ENCODE assay signal across 37 cellular contexts in genomic region chr2:19659375-19659774, GRCh38.
"Had no signal": no experiment of that assay in that cellular context is flagged by ENCODE, and none has a peak within 500 bp of the region (broad histone marks: within the 10 kb centered on the region; RNA-seq: fewer than 3 reads in every experiment).

No MANE protein-coding gene starts in this region.

- H3K27me3 Mint-ChIP-seq: activated CD8-positive, alpha-beta T cell treated with anti-CD3 and anti-CD28 coated beads for 36 hours; dendritic cell treated with granulocyte-macrophage colony-stimulating factor and Interleukin-4, amounts not matched to agents 40 ng/mL and 50 ng/mL, for 4 days had no signal

- H3K4me3 Mint-ChIP-seq: activated B cell treated with CpG ODN at 0.5 μM for 24 hours; activated CD8-positive, alpha-beta T cell treated with anti-CD3 and anti-CD28 coated beads for 36 hours; activated naive CD4-positive, alpha-beta T cell treated with anti-CD3 and anti-CD28 coated beads for 36 hours; activated naive CD4-positive, alpha-beta T cell treated with anti-CD3 and anti-CD28 coated beads, Interleukin-2, amount 50 U/mL, for 24 hours; activated naive CD8-positive, alpha-beta T cell treated with anti-CD3 and anti-CD28 coated beads for 36 hours; activated naive CD8-positive, alpha-beta T cell treated with anti-CD3 and anti-CD28 coated beads, Interleukin-2, amount 50 U/mL, for 24 hours; activated T-helper 1 cell treated with anti-CD3 and anti-CD28 coated beads, Interleukin-12 subunit alpha, Interleukin-12 subunit beta, Interleukin-2, Interleukin-4 antibody, amounts not matched to agents 30 ng/mL and 10 ng/mL and 1 ng/mL, durations not matched to agents 14 hours and 24 hours and 36 hours; dendritic cell treated with granulocyte-macrophage colony-stimulating factor and Interleukin-4, amounts not matched to agents 40 ng/mL and 50 ng/mL, for 4 days; T-helper 17 cell; T-helper 2 cell treated with Interferon-gamma antibody and Interleukin-4, amounts not matched to agents 5 μg/mL and 100 μg/mL, for 36 hours had no signal

- H3K9me3 Mint-ChIP-seq: activated B cell treated with CpG ODN at 0.5 μM for 24 hours; activated CD8-positive, alpha-beta T cell treated with anti-CD3 and anti-CD28 coated beads for 36 hours; activated naive CD4-positive, alpha-beta T cell treated with anti-CD3 and anti-CD28 coated beads for 36 hours; activated naive CD4-positive, alpha-beta T cell treated with anti-CD3 and anti-CD28 coated beads, Interleukin-2, amount 50 U/mL, for 24 hours; activated naive CD8-positive, alpha-beta T cell treated with anti-CD3 and anti-CD28 coated beads for 36 hours; activated naive CD8-positive, alpha-beta T cell treated with anti-CD3 and anti-CD28 coated beads, Interleukin-2, amount 50 U/mL, for 24 hours; activated T-helper 1 cell treated with anti-CD3 and anti-CD28 coated beads, Interleukin-12 subunit alpha, Interleukin-12 subunit beta, Interleukin-2, Interleukin-4 antibody, amounts not matched to agents 30 ng/mL and 10 ng/mL and 1 ng/mL, durations not matched to agents 14 hours and 24 hours and 36 hours; activated T-helper 2 cell treated with anti-CD3 and anti-CD28 coated beads, Interferon-gamma antibody, Interleukin-2, Interleukin-4, amounts not matched to agents 10 μg/mL and 5 μg/mL and 100 μg/mL, durations not matched to agents 14 hours and 24 hours and 36 hours; T-helper 2 cell treated with Interferon-gamma antibody and Interleukin-4, amounts not matched to agents 5 μg/mL and 100 μg/mL, for 36 hours had no signal

- H3K27ac ChIP-seq: adrenal gland, body of pancreas, breast epithelium, cardiac muscle cell, colonic mucosa, dorsolateral prefrontal cortex, esophagus muscularis mucosa, gastroesophageal sphincter, heart right ventricle, WERI-Rb-1 had no signal

- H3K4me3 ChIP-seq: adrenal gland, body of pancreas, breast epithelium, cardiac muscle cell, colonic mucosa, dorsolateral prefrontal cortex, esophagus muscularis mucosa, gastroesophageal sphincter, heart right ventricle had no signal

- H3K36me3 Mint-ChIP-seq: activated naive CD4-positive, alpha-beta T cell treated with anti-CD3 and anti-CD28 coated beads, Interleukin-2, amount 50 U/mL, for 24 hours; activated naive CD8-positive, alpha-beta T cell treated with anti-CD3 and anti-CD28 coated beads for 36 hours had no signal

- DNase-seq: activated B cell treated with CpG ODN at 0.5 μM for 24 hours; activated CD4-positive, alpha-beta T cell treated with anti-CD3 and anti-CD28 coated beads for 48 hours; activated CD4-positive, alpha-beta T cell treated with anti-CD3 and anti-CD28 coated beads, Interleukin-2, amount 50 U/mL, for 1 hour; activated CD4-positive, alpha-beta T cell treated with anti-CD3 and anti-CD28 coated beads, Interleukin-2, amount 50 U/mL, for 48 hours; activated CD8-positive, alpha-beta memory T cell treated with anti-CD3 and anti-CD28 coated beads for 24 hours; activated CD8-positive, alpha-beta T cell treated with anti-CD3 and anti-CD28 coated beads for 36 hours; activated effector memory CD4-positive, alpha-beta T cell treated with anti-CD3 and anti-CD28 coated beads, Interleukin-2, amount 50 U/mL, for 16 hours; activated naive CD4-positive, alpha-beta T cell treated with anti-CD3 and anti-CD28 coated beads for 36 hours; activated naive CD8-positive, alpha-beta T cell treated with anti-CD3 and anti-CD28 coated beads for 36 hours; activated naive CD8-positive, alpha-beta T cell treated with anti-CD3 and anti-CD28 coated beads, Interleukin-2, amount 50 U/mL, for 24 hours; activated T-cell treated with anti-CD3 and anti-CD28 coated beads, Interleukin-2, amount 50 U/mL, for 1 hour; activated T-cell treated with anti-CD3 and anti-CD28 coated beads, Interleukin-2, amount 50 U/mL, for 48 hours; adrenal gland; amygdala; aorta; body of pancreas; central memory CD4-positive, alpha-beta T cell; cerebellar nuclear complex; colonic mucosa; dorsolateral prefrontal cortex; effector memory CD4-positive, alpha-beta T cell; erythroblast; foreskin melanocyte; heart right ventricle; T-helper 1 cell; T-helper 17 cell; T1000; WERI-Rb-1 had no signal

- H3K27me3 ChIP-seq: adrenal gland, body of pancreas, breast epithelium, cardiac muscle cell, colonic mucosa, dorsolateral prefrontal cortex, esophagus muscularis mucosa, gastroesophageal sphincter, heart right ventricle had no signal

- H3K27ac Mint-ChIP-seq: activated B cell treated with CpG ODN at 0.5 μM for 24 hours; activated CD8-positive, alpha-beta T cell treated with anti-CD3 and anti-CD28 coated beads for 36 hours; activated naive CD4-positive, alpha-beta T cell treated with anti-CD3 and anti-CD28 coated beads for 36 hours; activated naive CD4-positive, alpha-beta T cell treated with anti-CD3 and anti-CD28 coated beads, Interleukin-2, amount 50 U/mL, for 24 hours; activated naive CD8-positive, alpha-beta T cell treated with anti-CD3 and anti-CD28 coated beads for 36 hours; activated naive CD8-positive, alpha-beta T cell treated with anti-CD3 and anti-CD28 coated beads, Interleukin-2, amount 50 U/mL, for 24 hours; activated T-helper 1 cell treated with anti-CD3 and anti-CD28 coated beads, Interleukin-12 subunit alpha, Interleukin-12 subunit beta, Interleukin-2, Interleukin-4 antibody, amounts not matched to agents 30 ng/mL and 10 ng/mL and 1 ng/mL, durations not matched to agents 14 hours and 24 hours and 36 hours; activated T-helper 2 cell treated with anti-CD3 and anti-CD28 coated beads, Interferon-gamma antibody, Interleukin-2, Interleukin-4, amounts not matched to agents 10 μg/mL and 5 μg/mL and 100 μg/mL, durations not matched to agents 14 hours and 24 hours and 36 hours; dendritic cell treated with granulocyte-macrophage colony-stimulating factor and Interleukin-4, amounts not matched to agents 40 ng/mL and 50 ng/mL, for 4 days; T-helper 17 cell; T-helper 2 cell treated with Interferon-gamma antibody and Interleukin-4, amounts not matched to agents 5 μg/mL and 100 μg/mL, for 36 hours had no signal

- H3K4me1 ChIP-seq: adrenal gland, body of pancreas, breast epithelium, colonic mucosa, esophagus muscularis mucosa, gastroesophageal sphincter, heart right ventricle had no signal

- H3K9me3 ChIP-seq: adrenal gland, body of pancreas, breast epithelium, colonic mucosa, esophagus muscularis mucosa, gastroesophageal sphincter, heart right ventricle had no signal

- H3K36me3 ChIP-seq: adrenal gland, breast epithelium, cardiac muscle cell, colonic mucosa, esophagus muscularis mucosa, gastroesophageal sphincter, heart right ventricle, WERI-Rb-1 had no signal

- H3K4me1 Mint-ChIP-seq: activated B cell treated with CpG ODN at 0.5 μM for 24 hours; activated naive CD4-positive, alpha-beta T cell treated with anti-CD3 and anti-CD28 coated beads, Interleukin-2, amount 50 U/mL, for 24 hours; activated naive CD8-positive, alpha-beta T cell treated with anti-CD3 and anti-CD28 coated beads for 36 hours; activated naive CD8-positive, alpha-beta T cell treated with anti-CD3 and anti-CD28 coated beads, Interleukin-2, amount 50 U/mL, for 24 hours; T-helper 17 cell had no signal
